Comparison of ENCODE assay signal across 8 cellular contexts in genomic region chr9:105413486-105414068, GRCh38. TPM values are rescaled to one million over a fixed set of nuclear protein-coding genes. Genes with fewer than 3 reads are reported as not detected.
DNase-seq lines count a peak whose midpoint lies in the region; ATAC-seq and TF ChIP-seq lines count a peak whose summit lies in the region.

No MANE protein-coding gene starts in this region.

- H3K4me1 ChIP-seq in heart right ventricle (peaks cover 0 to 11% (median 0%) of the 10 kb centered on the region in 9 donors), right atrium auricular region (no peaks in the 10 kb centered on the region), vagina (peaks cover 5% of the 10 kb centered on the region)

- H3K27me3 ChIP-seq in heart right ventricle (no peaks in the 10 kb centered on the region), right atrium auricular region (no peaks in the 10 kb centered on the region), vagina (no peaks in the 10 kb centered on the region)

- peak in 6 of 8 donors; percentile 37 to 69 (median 52) for ATAC-seq in heart right ventricle
- no peak for ATAC-seq in GM19035 (IDR thresholded peaks at IDR 0.05; ENCODE audit: unreplicated experiment)
- ATAC-seq in HG03460 (IDR thresholded peaks at IDR 0.05; ENCODE audit: unreplicated experiment) = no peak

- H3K36me3 ChIP-seq in heart right ventricle (no peaks in the 10 kb centered on the region), right atrium auricular region (no peaks in the 10 kb centered on the region), vagina (no peaks in the 10 kb centered on the region)

- no peak overlapping the region for H3K4me3 ChIP-seq in heart right ventricle
- no peak overlapping the region for H3K4me3 ChIP-seq in right atrium auricular region
- H3K4me3 ChIP-seq in vagina = no peak overlapping the region

- intact Hi-C loops in heart right ventricle (cut with DNase I) = loop anchor here (2.0 to 10.0 kb wide), 13 partner anchors 169 to 609 kb away; partner anchors contain the start of genes ABCA1 (in 1 of the 10) and SLC44A1 (in 1 of the 10)
- intact Hi-C loops in vagina (cut with DNase I) = loop anchor here (10.0 kb wide), 1 partner anchor 259 kb away; no protein-coding TSS in a partner anchor

- no peak overlapping the region for H3K27ac ChIP-seq in heart right ventricle
- H3K27ac ChIP-seq in right atrium auricular region = no peak overlapping the region
- no peak overlapping the region for H3K27ac ChIP-seq in vagina

- TF ChIP-seq POLR2A in vagina (IDR thresholded peaks at IDR 0.05) = no peak

- 37 to 40% methylated on average over 3 of the region's 3 CpGs for whole genome bisulfite sequencing in heart right ventricle, 2 donors

- peak in 6 of 9 donors; percentile 17 to 37 (median 32) for TF ChIP-seq CTCF in heart right ventricle (IDR thresholded peaks at IDR 0.05)
- TF ChIP-seq CTCF in right atrium auricular region (IDR thresholded peaks at IDR 0.05) = peak in 1 of 2 donors; percentile 38
- peak in 2 of 3 experiments; percentile 18 to 29 for TF ChIP-seq CTCF in vagina (IDR thresholded peaks at IDR 0.05)

- DNase-seq in heart right ventricle (no peak), right atrium auricular region (ENCODE audit: low spot score) (no peak), SHP77 (lab: John Stamatoyannopoulos, UW) (peak; percentile 10 to 20), globus pallidus (ENCODE audit: low spot score) (peak; percentile 64), vagina (ENCODE audit: extremely low spot score in 2 of 2) (no peak)
- no peak for DNase-seq in activated effector memory CD4-positive, alpha-beta T cell treated with Interleukin-2 at 50 U/mL for 16 hours

- H3K9me3 ChIP-seq in heart right ventricle (peaks cover 0 to 40% (median 10%) of the 10 kb centered on the region in 11 donors), right atrium auricular region (peaks cover 0 to 26% of the 10 kb centered on the region in 2 donors), vagina (peaks cover 4% of the 10 kb centered on the region)

RNA-seq across cellular contexts. Expression of gene FSD1L, which starts 34.3 kb away (rescaled TPM):
- 10 to 100 TPM in 4 of 10 donors, 1 to 10 TPM in 6; 4.2 to 16.3 (median 8.8) TPM for total RNA-seq in heart right ventricle
- polyA plus RNA-seq in heart right ventricle = 1 to 10 TPM; 1.1 to 2.7 TPM
- total RNA-seq in right atrium auricular region = 1 to 10 TPM; 1.6 to 1.7 TPM
- 4.2 TPM for total RNA-seq in vagina

Comparison
In these comparisons a context has a peak if more than half of its experiments do, and no peak if none do; other contexts are left out.
1. ATAC-seq: peak in heart right ventricle (6 of 8); none in GM19035 (single experiment) and HG03460 (single experiment).
2. DNase-seq: peak in SHP77 (2 of 2) and globus pallidus (single experiment); none in heart right ventricle (0 of 2), right atrium auricular region (single experiment), vagina (0 of 2) and activated effector memory CD4-positive, alpha-beta T cell treated with Interleukin-2 at 50 U/mL for 16 hours (single experiment).